In genomic region chr21:29298348-29299045, GRCh38 we compare ENCODE assay signal across 8 cellular contexts. TPM values are rescaled to one million over a fixed set of nuclear protein-coding genes. Genes with fewer than 3 reads are reported as not detected.
A peak's percentile ranks its signal among the peaks of the same experiment; 100 is the strongest.
DNase-seq lines count a peak whose midpoint lies in the region; ATAC-seq and TF ChIP-seq lines count a peak whose summit lies in the region.

BACH1 (plus strand) TSS chr21:29298922; CDS start chr21:29321281, 22,359 bp downstream.

- H3K9me3 ChIP-seq in BLaER1 = peaks cover 34% of the 10 kb centered on the region

- peak within 1 kb of the TSS; percentile 86 for H3K9ac ChIP-seq in BLaER1

- peak within 1 kb of the TSS; percentile 83 for H3K27ac ChIP-seq in BLaER1

- peak within 1 kb of the TSS; percentile 90 for H3K4me2 ChIP-seq in BLaER1

- peaks cover 37% of the 10 kb centered on the region for H4K20me1 ChIP-seq in BLaER1

- peak in 1 of 2 donors; percentile 73 for TF ChIP-seq POLR2A in lower leg skin (IDR thresholded peaks at IDR 0.05)

- no peaks in the 10 kb centered on the region for H3K27me3 ChIP-seq in BLaER1

- peaks cover 64% of the 10 kb centered on the region for H3K4me1 ChIP-seq in BLaER1

- WGBS in lower leg skin, 2 donors = 1 to 13% methylated on average over 11 to 29 of the region's 87 CpGs

- peak within 1 kb of the TSS; percentile 73 for H3K4me3 ChIP-seq in BLaER1
- peak within 1 kb of the TSS; percentile 81 for H3K4me3 ChIP-seq in lower leg skin (ENCODE audit: low read depth, poor library complexity, severe bottlenecking)

- DNase-seq in NCI-H82 (lab: John Stamatoyannopoulos, UW) = peak; percentile 95
- DNase-seq in activated CD4-positive, alpha-beta T cell treated with anti-CD3 and anti-CD28 coated beads, Interleukin-2, amount 50 U/mL, for 48 hours = peak; percentile 87
- peak; percentile 81 to 94 for DNase-seq in dermis microvascular lymphatic vessel endothelial cell (ENCODE audit: low read depth in 2 of 2)
- peak; percentile 82 to 97 for DNase-seq in lower leg skin (ENCODE audit: low spot score in 2 of 2)
- peak; percentile 85 to 86 for DNase-seq in stimulated activated CD4-positive, alpha-beta T cell treated with anti-CD3 and anti-CD28 coated beads, Interleukin-4, amount 100 ng/mL, for 48 hours (ENCODE audit: low read depth in 2 of 2)

- intact Hi-C loops in lower leg skin (cut with DNase I; ENCODE audit: low total_unique reads) = loop anchor here (10.0 kb wide), 1 partner anchor 134 kb away; no protein-coding TSS in a partner anchor

- H3K36me3 ChIP-seq in BLaER1 = 0 out of 2 replicates have a peak, but pooled peaks cover 7% of the 10 kb centered on the region

- ATAC-seq in GM19372 (IDR thresholded peaks at IDR 0.05; ENCODE audit: low read depth, unreplicated experiment) = peak; percentile 49
- peak; percentile 51 for ATAC-seq in HG03571 (IDR thresholded peaks at IDR 0.05; ENCODE audit: unreplicated experiment)

- no peak for TF ChIP-seq CTCF in lower leg skin (IDR thresholded peaks at IDR 0.05)

RNA-seq across cellular contexts. Expression of gene BACH1, which starts in this region (rescaled TPM):
- total RNA-seq in dermis microvascular lymphatic vessel endothelial cell (25.7 and 38.1 TPM in 2 replicates), lower leg skin (10 to 100 TPM; 87.7 to 96.4 (median 91.0) TPM)

Comparison
In these comparisons a context has a peak if more than half of its experiments do, and no peak if none do; other contexts are left out.
1. Peak in every context shown above with its lines: DNase-seq, ATAC-seq, H3K4me3 ChIP-seq and H3K27ac ChIP-seq.